Comparison of ENCODE assay signal across 8 cellular contexts in genomic region chr7:66099551-66100407, GRCh38. TPM values are rescaled to one million over a fixed set of nuclear protein-coding genes. Genes with fewer than 3 reads are reported as not detected.
DNase-seq lines count a peak whose midpoint lies in the region; ATAC-seq and TF ChIP-seq lines count a peak whose summit lies in the region.

No MANE protein-coding gene starts in this region.

- no peaks in the 10 kb centered on the region for H3K79me2 ChIP-seq in osteoblast (ENCODE audit: insufficient read depth, low read length)

- H3K27ac ChIP-seq in HUES64 (ENCODE audit: low read depth, low read length) = no peak overlapping the region
- peak overlapping the region; percentile 30 for H3K27ac ChIP-seq in osteoblast (ENCODE audit: low read depth, low read length)

- peaks cover 4% of the 10 kb centered on the region for H3K4me1 Mint-ChIP-seq in glutamatergic neuron (ENCODE audit: low read depth, unreplicated experiment)

- no peaks in the 10 kb centered on the region for H3K9me3 Mint-ChIP-seq in activated naive CD4-positive, alpha-beta T cell treated with anti-CD3 and anti-CD28 coated beads, Interleukin-2, amount 50 U/mL, for 72 hours
- H3K9me3 Mint-ChIP-seq in glutamatergic neuron (ENCODE audit: unreplicated experiment) = peaks cover 3% of the 10 kb centered on the region

- peak overlapping the region; percentile 88 to 95 for H3K27ac Mint-ChIP-seq in activated naive CD4-positive, alpha-beta T cell treated with anti-CD3 and anti-CD28 coated beads, Interleukin-2, amount 50 U/mL, for 72 hours
- peak overlapping the region; percentile 26 for H3K27ac Mint-ChIP-seq in glutamatergic neuron (ENCODE audit: unreplicated experiment)

- H4K20me1 ChIP-seq in osteoblast (ENCODE audit: insufficient read depth, low read length) = no peaks in the 10 kb centered on the region

- DNase-seq in Caki2 (ENCODE audit: low read depth) = peak; percentile 96
- peak; percentile 74 for DNase-seq in RPMI8226
- peak in 1 of 2 donors; percentile 22 for DNase-seq in activated naive CD4-positive, alpha-beta T cell treated with anti-CD3 and anti-CD28 coated beads, Interleukin-2, amount 50 U/mL, for 72 hours (ENCODE audit: low spot score in 2 of 2)
- DNase-seq in glutamatergic neuron = peak; percentile 18
- DNase-seq in osteoblast (ENCODE audit: insufficient read length, low spot score, missing footprints) = peak; percentile 58
- no peak for DNase-seq in iPS-NIHi11 (ENCODE audit: low spot score)

- no peaks in the 10 kb centered on the region for H3K9me3 ChIP-seq in HUES64 (ENCODE audit: insufficient read depth, low read depth, low read length)
- no peaks in the 10 kb centered on the region for H3K9me3 ChIP-seq in osteoblast (ENCODE audit: low read depth, low read length)

- in situ Hi-C loops in Caki2 (cut with HindIII; ENCODE audit: low pct_unique_long_range_greater_than_20kb, low sequenced_read_pairs) = no loop called here

- H3K36me3 Mint-ChIP-seq in activated naive CD4-positive, alpha-beta T cell treated with anti-CD3 and anti-CD28 coated beads, Interleukin-2, amount 50 U/mL, for 72 hours = no peaks in the 10 kb centered on the region
- no peaks in the 10 kb centered on the region for H3K36me3 Mint-ChIP-seq in glutamatergic neuron (ENCODE audit: unreplicated experiment)

- peak overlapping the region; percentile 6 for H3K9ac ChIP-seq in HUES64 (ENCODE audit: low read depth, low read length)

- H3K4me3 ChIP-seq in HUES64 (ENCODE audit: low read length) (peak overlapping the region; percentile 41), osteoblast (ENCODE audit: insufficient read depth, low read length) (peak overlapping the region; percentile 60)

- H3K27me3 Mint-ChIP-seq in glutamatergic neuron (ENCODE audit: unreplicated experiment) = peaks cover 1% of the 10 kb centered on the region

- 4% methylated on average over 15 of the region's 15 CpGs for WGBS in HUES64

- peak; percentile 78 for ATAC-seq in GM21423 (IDR thresholded peaks at IDR 0.05; ENCODE audit: unreplicated experiment)
- ATAC-seq in activated naive CD4-positive, alpha-beta T cell treated with anti-CD3 and anti-CD28 coated beads, Interleukin-2, amount 50 U/mL, for 72 hours = peak; percentile 86

- peak overlapping the region; percentile 81 for H2AFZ ChIP-seq in osteoblast (ENCODE audit: low read length)

- H3K4me3 Mint-ChIP-seq in glutamatergic neuron (ENCODE audit: unreplicated experiment) = peak overlapping the region; percentile 82

- H3K4me1 ChIP-seq in HUES64 (ENCODE audit: insufficient read depth, low read length) (no peaks in the 10 kb centered on the region), osteoblast (ENCODE audit: insufficient read depth, low read length) (peaks cover 6% of the 10 kb centered on the region)

- H3K27me3 ChIP-seq in HUES64 (ENCODE audit: insufficient read depth, low read length) = no peaks in the 10 kb centered on the region
- no peaks in the 10 kb centered on the region for H3K27me3 ChIP-seq in osteoblast (ENCODE audit: insufficient read depth, low read length)

- peak overlapping the region; percentile 72 for H3K4me2 ChIP-seq in osteoblast (ENCODE audit: insufficient read depth, low read length)

- no peak for TF ChIP-seq CTCF in glutamatergic neuron (IDR thresholded peaks at IDR 0.05; ENCODE audit: partially characterized antibody, unreplicated experiment)
- TF ChIP-seq CTCF in osteoblast (IDR thresholded peaks at IDR 0.05; ENCODE audit: extremely low read depth, low read depth, low read length) = no peak

- H3K36me3 ChIP-seq in HUES64 (ENCODE audit: insufficient read depth, low read length) (no peaks in the 10 kb centered on the region), osteoblast (ENCODE audit: insufficient read depth, low read length) (no peaks in the 10 kb centered on the region)

RNA-seq across cellular contexts. Expression of gene CRCP, which starts 14.9 kb away (rescaled TPM):
- 92.3 and 131 TPM in 2 replicates for total RNA-seq in Caki2 (2014; rRNA removed; shearing (Covaris generic); ENCODE audit: low replicate concordance)
- polyA plus RNA-seq in HUES64 (2013, experiment 1 of 2) = 21.7 TPM
- polyA plus RNA-seq in HUES64 (2013, experiment 2 of 2) = 23.5 TPM
- 10 to 100 TPM; 18.9 to 33.9 TPM for total RNA-seq in activated naive CD4-positive, alpha-beta T cell treated with anti-CD3 and anti-CD28 coated beads, Interleukin-2, amount 50 U/mL, for 72 hours
- total RNA-seq in glutamatergic neuron (ENCODE audit: unreplicated experiment) (29.1 TPM), osteoblast (36.8 and 44.9 TPM in 2 replicates)

RNA-seq across cellular contexts. Expression of gene ASL, which starts 24.2 kb away (rescaled TPM):
- total RNA-seq in Caki2 (2014; rRNA removed; shearing (Covaris generic); ENCODE audit: low replicate concordance) = 83.4 and 85.7 TPM in 2 replicates
- polyA plus RNA-seq in HUES64 (2013, experiment 1 of 2) = 20.9 TPM
- 21.6 TPM for polyA plus RNA-seq in HUES64 (2013, experiment 2 of 2)
- total RNA-seq in activated naive CD4-positive, alpha-beta T cell treated with anti-CD3 and anti-CD28 coated beads, Interleukin-2, amount 50 U/mL, for 72 hours = 10 to 100 TPM; 22.6 to 30.7 TPM
- total RNA-seq in glutamatergic neuron (ENCODE audit: unreplicated experiment) (26.6 TPM), osteoblast (52.2 and 53.6 TPM in 2 replicates)
